Comparison of ENCODE assay signal across 35 cellular contexts in genomic region chr1:78011050-78011449, GRCh38. TPM values are rescaled to one million over a fixed set of nuclear protein-coding genes. Genes with fewer than 3 reads are reported as not detected.
DNase-seq lines count a peak whose midpoint lies in the region; ATAC-seq, FAIRE-seq and TF ChIP-seq lines count a peak whose summit lies in the region.
"Had no signal": no experiment of that assay in that cellular context is flagged by ENCODE, and none has a peak within 500 bp of the region (broad histone marks: within the 10 kb centered on the region; RNA-seq: fewer than 3 reads in every experiment).

No MANE protein-coding gene starts in this region.

- H3K27me3 Mint-ChIP-seq in T-helper 17 cell, result no peaks in the 10 kb centered on the region
- H3K27me3 Mint-ChIP-seq: effector memory CD8-positive, alpha-beta T cell; naive thymus-derived CD8-positive, alpha-beta T cell had no signal

- no peak for DNase-seq in T-helper 17 cell
- DNase-seq in small intestine, result no peak
- DNase-seq in mucosa of descending colon, result no peak
- no peak for DNase-seq in transverse colon
- no peak for DNase-seq in MV-4-11 (lab: John Stamatoyannopoulos, UW)
- DNase-seq: activated CD4-positive, alpha-beta T cell treated with anti-CD3 and anti-CD28 coated beads, Interleukin-2, amount 50 U/mL, for 48 hours; activated CD8-positive, alpha-beta memory T cell treated with anti-CD3 and anti-CD28 coated beads, Interleukin-2, amount 50 U/mL, for 4 hours; activated naive CD4-positive, alpha-beta T cell treated with anti-CD3 and anti-CD28 coated beads for 36 hours; colonic mucosa; DMS79; effector memory CD8-positive, alpha-beta T cell; foreskin melanocyte; GF-D8; GOT3; hippocampal formation; immature natural killer cell; Kasumi-1; naive thymus-derived CD8-positive, alpha-beta T cell; NCI-H1694 treated with DMSO at 0.1 percent for 48 hours; NCI-H2171; NCI-H524; NK-92 treated with Interleukin-12 subunit alpha and Interleukin-12 subunit beta, amount 100 ng/mL, for 24 hours; nucleus accumbens; PC-9; SHP77; stimulated activated CD4-positive, alpha-beta T cell treated with anti-CD3 and anti-CD28 coated beads, Interleukin-4, amount 100 ng/mL, for 24 hours; substantia nigra had no signal

- peaks cover 9% of the 10 kb centered on the region for H3K4me1 Mint-ChIP-seq in T-helper 17 cell

- peak; percentile 44 for FAIRE-seq in small intestine (lab: Jason Lieb, UNC)

- TF ChIP-seq CTCF in mucosa of descending colon (IDR thresholded peaks at IDR 0.05), result no peak
- no peak for TF ChIP-seq CTCF in transverse colon (IDR thresholded peaks at IDR 0.05)

- in situ Hi-C loops in transverse colon (cut with MboI; ENCODE audit: low pct_ligation_motif_present in 1 of 4, low pct_unique_long_range_greater_than_20kb in 1 of 4, low sequenced_read_pairs in 3 of 4), result no loop called here

- intact Hi-C loops in mucosa of descending colon (cut with DNase I, micrococcal nuclease), result no loop called here
- intact Hi-C loops in transverse colon (cut with DNase I; ENCODE audit: low total_unique reads), result no loop called here

- H3K4me3 ChIP-seq in muscle layer of colon (ENCODE audit: low read depth in 1 of 2, low read length in 2 of 2) (no peak overlapping the region), small intestine (ENCODE audit: low read depth in 1 of 2, low read length in 2 of 2) (no peak overlapping the region), mucosa of descending colon (no peak overlapping the region), transverse colon (no peak overlapping the region)
- H3K4me3 ChIP-seq: breast epithelium, colonic mucosa, PC-9 had no signal

- H3K27ac ChIP-seq in muscle layer of colon (ENCODE audit: low read depth, low read length) (no peak overlapping the region), small intestine (ENCODE audit: low read depth in 1 of 2, low read length in 1 of 2) (no peak overlapping the region), transverse colon (peak overlapping the region in 1 of 4 donors; percentile 1)
- H3K27ac ChIP-seq: breast epithelium, colonic mucosa, PC-9 had no signal

- peaks cover 5% of the 10 kb centered on the region for H3K36me3 Mint-ChIP-seq in T-helper 17 cell (ENCODE audit: low read depth)

- TF ChIP-seq EP300 in transverse colon (IDR thresholded peaks at IDR 0.05; ENCODE audit: low read depth), result no peak

- peaks cover 6% of the 10 kb centered on the region for H3K36me3 ChIP-seq in muscle layer of colon (ENCODE audit: insufficient read depth, low read length)
- no peaks in the 10 kb centered on the region for H3K36me3 ChIP-seq in small intestine (ENCODE audit: control insufficient read depth in 2 of 2, insufficient read depth in 2 of 2, low read length in 2 of 2)
- no peaks in the 10 kb centered on the region for H3K36me3 ChIP-seq in mucosa of descending colon (ENCODE audit: low read depth)
- H3K36me3 ChIP-seq in transverse colon, result peaks cover 0 to 9% (median 2%) of the 10 kb centered on the region in 4 donors
- H3K36me3 ChIP-seq: breast epithelium, colonic mucosa had no signal

- H3K27me3 ChIP-seq in muscle layer of colon (ENCODE audit: control insufficient read depth in 1 of 2, insufficient read depth in 2 of 2, low read length in 2 of 2) (no peaks in the 10 kb centered on the region), small intestine (ENCODE audit: control insufficient read depth in 2 of 2, insufficient read depth in 2 of 2, low read length in 2 of 2) (no peaks in the 10 kb centered on the region), transverse colon (no peaks in the 10 kb centered on the region)
- H3K27me3 ChIP-seq: breast epithelium, colonic mucosa had no signal

- no peak overlapping the region for H3K27ac Mint-ChIP-seq in T-helper 17 cell
- H3K27ac Mint-ChIP-seq: activated naive CD4-positive, alpha-beta T cell treated with anti-CD3 and anti-CD28 coated beads for 36 hours; activated T-helper 1 cell treated with anti-CD3 and anti-CD28 coated beads, Interleukin-12 subunit alpha, Interleukin-12 subunit beta, Interleukin-2, Interleukin-4 antibody, amounts not matched to agents 30 ng/mL and 10 ng/mL and 1 ng/mL, durations not matched to agents 14 hours and 24 hours and 36 hours; CD14-positive monocyte; effector memory CD8-positive, alpha-beta T cell; immature natural killer cell; stimulated activated effector memory CD8-positive, alpha-beta T cell treated with anti-CD3 and anti-CD28 coated beads, Interleukin-12 subunit alpha, Interleukin-12 subunit beta, amount 100 ng/mL, for 72 hours had no signal

- H3K4me3 Mint-ChIP-seq in T-helper 17 cell, result peak overlapping the region; percentile 25
- H3K4me3 Mint-ChIP-seq: activated naive CD4-positive, alpha-beta T cell treated with anti-CD3 and anti-CD28 coated beads for 36 hours; activated T-helper 1 cell treated with anti-CD3 and anti-CD28 coated beads, Interleukin-12 subunit alpha, Interleukin-12 subunit beta, Interleukin-2, Interleukin-4 antibody, amounts not matched to agents 30 ng/mL and 10 ng/mL and 1 ng/mL, durations not matched to agents 14 hours and 24 hours and 36 hours; CD14-positive monocyte; effector memory CD8-positive, alpha-beta T cell; immature natural killer cell; naive thymus-derived CD8-positive, alpha-beta T cell; stimulated activated effector memory CD8-positive, alpha-beta T cell treated with anti-CD3 and anti-CD28 coated beads, Interleukin-12 subunit alpha, Interleukin-12 subunit beta, amount 100 ng/mL, for 72 hours had no signal

- TF ChIP-seq POLR2A in transverse colon (IDR thresholded peaks at IDR 0.05), result no peak

- peaks cover 26% of the 10 kb centered on the region for H3K4me1 ChIP-seq in muscle layer of colon (ENCODE audit: insufficient read depth, low read length)
- no peaks in the 10 kb centered on the region for H3K4me1 ChIP-seq in small intestine (ENCODE audit: control insufficient read depth in 2 of 2, insufficient read depth in 1 of 2, low read depth in 1 of 2, low read length in 1 of 2)
- no peaks in the 10 kb centered on the region for H3K4me1 ChIP-seq in mucosa of descending colon (ENCODE audit: low read depth)
- peaks cover 0 to 47% (median 22%) of the 10 kb centered on the region in 4 donors for H3K4me1 ChIP-seq in transverse colon
- H3K4me1 ChIP-seq: breast epithelium, colonic mucosa had no signal

- ATAC-seq in GM18907 (IDR thresholded peaks at IDR 0.05; ENCODE audit: unreplicated experiment), result peak; percentile 37
- no peak for ATAC-seq in T-helper 17 cell
- ATAC-seq in mucosa of descending colon, result no peak
- no peak for ATAC-seq in HG03025 (IDR thresholded peaks at IDR 0.05; ENCODE audit: low FRiP score, unreplicated experiment)
- ATAC-seq: effector memory CD8-positive, alpha-beta T cell; esophagus mucosa; naive thymus-derived CD8-positive, alpha-beta T cell; stimulated activated effector memory CD8-positive, alpha-beta T cell treated with anti-CD3 and anti-CD28 coated beads, Interleukin-12 subunit alpha, Interleukin-12 subunit beta, amount 100 ng/mL, for 72 hours had no signal

- H3K9me3 ChIP-seq in T-helper 17 cell (ENCODE audit: control insufficient read depth, low read length, poor library complexity, severe bottlenecking) (no peaks in the 10 kb centered on the region), muscle layer of colon (ENCODE audit: low read length) (no peaks in the 10 kb centered on the region), small intestine (ENCODE audit: control insufficient read depth, low read depth) (no peaks in the 10 kb centered on the region), mucosa of descending colon (no peaks in the 10 kb centered on the region), transverse colon (no peaks in the 10 kb centered on the region)
- H3K9me3 ChIP-seq: breast epithelium, colonic mucosa had no signal

- 80 to 99% (median 96%) methylated on average over 2 of the region's 2 CpGs for WGBS in small intestine, 3 donors
- WGBS in transverse colon (ENCODE audit: low coverage in 1 of 2), 2 donors, result 77 to 87% methylated on average over 1 to 2 of the region's 2 CpGs

- H3K9ac ChIP-seq in muscle layer of colon (ENCODE audit: low read length), result peak overlapping the region; percentile 9

RNA-seq across cellular contexts. Expression of gene DNAJB4, which starts 6.3 kb away (rescaled TPM):
- total RNA-seq in T-helper 17 cell, result 10 to 100 TPM; 15.2 to 20.8 TPM
- polyA plus RNA-seq in small intestine, result 10 to 100 TPM in 1 of 3 donors, 1 to 10 TPM in 2; 3.8 to 12.5 (median 4.5) TPM
- 10 to 100 TPM; 15.8 to 42.2 (median 19.4) TPM for total RNA-seq in mucosa of descending colon
- 10 to 100 TPM in 2 of 4 donors, 1 to 10 TPM in 2; 4.0 to 30.2 (median 16.9) TPM for total RNA-seq in transverse colon

RNA-seq across cellular contexts. Expression of gene FUBP1, which starts 32.2 kb away (rescaled TPM):
- total RNA-seq in T-helper 17 cell (100 to 1,000 TPM; 227 to 253 TPM), mucosa of descending colon (100 to 1,000 TPM in 1 of 3 donors, 10 to 100 TPM in 2; 86.5 to 105 (median 97.8) TPM), transverse colon (100 to 1,000 TPM in 2 of 4 donors, 10 to 100 TPM in 2; 81.8 to 176 (median 101) TPM)
- polyA plus RNA-seq in small intestine, result 10 to 100 TPM; 21.9 to 49.8 (median 21.9) TPM

RNA-seq across cellular contexts. Expression of gene GIPC2, which starts 34.7 kb away (rescaled TPM):
- total RNA-seq in T-helper 17 cell (under 1 TPM in 1 of 2 donors, not detected in 1; 0.17 TPM), mucosa of descending colon (10 to 100 TPM; 12.8 to 34.7 (median 27.9) TPM), transverse colon (10 to 100 TPM; 14.2 to 40.1 (median 24.1) TPM)
- polyA plus RNA-seq in small intestine, result 10 to 100 TPM; 30.1 to 62.0 (median 41.9) TPM
- polyA plus RNA-seq: CD14-positive monocyte had no signal

Comparison
In these comparisons a context has a peak if more than half of its experiments do, and no peak if none do; other contexts are left out.
1. RNA of gene GIPC2, which starts 34.7 kb away (total RNA-seq): 14.2 to 40.1 TPM in transverse colon and 12.8 to 34.7 TPM in mucosa of descending colon; 0.17 TPM in T-helper 17 cell; every median in the first group is over 10 times any median in the second.